Comparison of ENCODE assay signal across 7 cellular contexts in the genomic region with DNA sequence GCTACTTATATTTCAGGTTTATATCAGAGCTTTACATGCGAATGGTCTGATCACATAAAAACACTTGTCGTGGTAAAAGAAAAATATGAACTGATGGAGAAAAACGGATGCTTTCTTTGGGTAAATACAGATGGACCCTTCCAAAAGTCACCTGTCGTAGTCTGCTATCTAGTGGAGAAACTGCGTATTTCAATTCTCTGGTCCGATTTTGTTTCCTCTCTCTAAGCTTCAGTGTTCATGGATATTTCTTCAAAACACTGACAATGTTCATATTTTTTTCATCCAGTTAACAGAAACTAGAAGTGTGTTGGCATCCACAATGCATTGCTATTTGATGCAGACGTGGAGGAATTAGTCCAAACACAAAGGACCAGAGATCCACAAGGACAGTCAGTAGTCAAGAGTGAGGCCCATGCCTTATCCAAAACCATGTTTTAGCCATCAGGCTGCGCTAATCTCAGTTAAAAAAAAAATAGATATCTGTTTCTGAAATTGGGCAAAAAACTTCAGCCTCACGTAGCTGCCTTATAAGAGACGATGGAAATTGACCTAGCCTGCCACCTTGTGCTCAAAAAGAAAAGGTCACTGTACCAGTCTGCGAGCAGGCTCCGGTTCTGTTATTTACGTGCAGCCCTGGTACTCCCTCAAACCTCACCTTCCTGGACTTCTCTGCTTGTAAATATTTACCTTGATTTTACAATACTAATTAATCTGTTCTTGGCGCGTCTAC. TPM values are rescaled to one million over a fixed set of nuclear protein-coding genes. Genes with fewer than 3 reads are reported as not detected.
DNase-seq lines count a peak whose midpoint lies in the region; ATAC-seq, FAIRE-seq and TF ChIP-seq lines count a peak whose summit lies in the region.

No MANE protein-coding gene starts in this region.

- in situ Hi-C loops in SK-MEL-5 (cut with HindIII; ENCODE audit: low pct_unique_long_range_greater_than_20kb, low sequenced_read_pairs), result loop anchor here (25.0 kb wide), 1 partner anchor 161 kb away; no protein-coding TSS in a partner anchor

- peak; percentile 26 for DNase-seq in GM10248 (ENCODE audit: extremely low spot score)
- DNase-seq in SK-MEL-5 (ENCODE audit: low read depth, low spot score), result peak; percentile 58
- peak; percentile 61 for DNase-seq in bronchial epithelial cell (ENCODE audit: low read depth)
- peak; percentile 68 for DNase-seq in islet precursor cell
- DNase-seq in stimulated activated CD4-positive, alpha-beta T cell treated with anti-CD3 and anti-CD28 coated beads, Interleukin-12 subunit alpha, Interleukin-12 subunit beta, amount 100 ng/mL, for 48 hours (ENCODE audit: low read depth in 2 of 3, low spot score in 1 of 3), result peak; percentile 4 to 27 (median 10)

- no peaks in the 10 kb centered on the region for H3K36me3 ChIP-seq in bronchial epithelial cell (ENCODE audit: control insufficient read depth, insufficient read depth, low read length)

- no peaks in the 10 kb centered on the region for H3K27me3 ChIP-seq in bronchial epithelial cell (ENCODE audit: control insufficient read depth, insufficient read depth, low read length)

- POLR2A ChIA-PET in GM10248 (lab: Yijun Ruan, JAX), result interaction anchor here (0.7 kb wide), 1 partner anchor 23 kb away, joined by 3 read pairs; no protein-coding TSS in a partner anchor

- H3K4me3 ChIP-seq in bronchial epithelial cell (ENCODE audit: low read depth, low read length), result no peak overlapping the region

- ATAC-seq in GM21723 (IDR thresholded peaks at IDR 0.05; ENCODE audit: unreplicated experiment), result peak; percentile 92

- FAIRE-seq in bronchial epithelial cell (lab: Jason Lieb, UNC), result no peak

- CTCF ChIA-PET in GM10248 (lab: Yijun Ruan, JAX), result interaction anchor here (0.7 to 7.7 kb wide), 32 partner anchors 9 to 495 kb away, joined by 3 to 115 read pairs (median 3); no protein-coding TSS in a partner anchor

- peak; percentile 66 for TF ChIP-seq CTCF in GM10248 (IDR thresholded peaks at IDR 0.05; ENCODE audit: control extremely low read depth, extremely low read depth, low read depth, missing control alignments)
- TF ChIP-seq CTCF in LNCAP (IDR thresholded peaks at IDR 0.05), result peak; percentile 77
- TF ChIP-seq CTCF in bronchial epithelial cell (IDR thresholded peaks at IDR 0.05; ENCODE audit: insufficient read depth, low read length, severe bottlenecking), result peak; percentile 67

RNA-seq across cellular contexts. Expression of a gene that starts 16.0 kb away (rescaled TPM):
- not detected in 2 replicates for total RNA-seq in SK-MEL-5 (2014; rRNA removed; shearing (Covaris generic))
- polyA plus RNA-seq in SK-MEL-5 (2015; cell fraction: cytosol; rRNA removed), result not detected in 2 replicates
- polyA plus RNA-seq in SK-MEL-5 (2015; cell fraction: nucleus; rRNA removed), result not detected in 2 replicates
- total RNA-seq in bronchial epithelial cell, result not detected in 2 replicates

RNA-seq across cellular contexts. Expression of a gene that starts 49.4 kb away (rescaled TPM):
- total RNA-seq in SK-MEL-5 (2014; rRNA removed; shearing (Covaris generic)), result not detected in 2 replicates
- 0.11 TPM in 1 of 2 replicates, not detected in the other for polyA plus RNA-seq in SK-MEL-5 (2015; cell fraction: cytosol; rRNA removed)
- not detected in 2 replicates for polyA plus RNA-seq in SK-MEL-5 (2015; cell fraction: nucleus; rRNA removed)
- total RNA-seq in bronchial epithelial cell, result not detected in 2 replicates

Comparison
In these comparisons a context has a peak if more than half of its experiments do, and no peak if none do; other contexts are left out.
1. DNase-seq: peak in every context shown above with its lines; median percentile 68 in islet precursor cell; 61 in bronchial epithelial cell; 58 in SK-MEL-5; 26 in GM10248; 10 in stimulated activated CD4-positive, alpha-beta T cell treated with anti-CD3 and anti-CD28 coated beads, Interleukin-12 subunit alpha, Interleukin-12 subunit beta, amount 100 ng/mL, for 48 hours.